Comparison of ENCODE assay signal across 11 cellular contexts in the genomic region with DNA sequence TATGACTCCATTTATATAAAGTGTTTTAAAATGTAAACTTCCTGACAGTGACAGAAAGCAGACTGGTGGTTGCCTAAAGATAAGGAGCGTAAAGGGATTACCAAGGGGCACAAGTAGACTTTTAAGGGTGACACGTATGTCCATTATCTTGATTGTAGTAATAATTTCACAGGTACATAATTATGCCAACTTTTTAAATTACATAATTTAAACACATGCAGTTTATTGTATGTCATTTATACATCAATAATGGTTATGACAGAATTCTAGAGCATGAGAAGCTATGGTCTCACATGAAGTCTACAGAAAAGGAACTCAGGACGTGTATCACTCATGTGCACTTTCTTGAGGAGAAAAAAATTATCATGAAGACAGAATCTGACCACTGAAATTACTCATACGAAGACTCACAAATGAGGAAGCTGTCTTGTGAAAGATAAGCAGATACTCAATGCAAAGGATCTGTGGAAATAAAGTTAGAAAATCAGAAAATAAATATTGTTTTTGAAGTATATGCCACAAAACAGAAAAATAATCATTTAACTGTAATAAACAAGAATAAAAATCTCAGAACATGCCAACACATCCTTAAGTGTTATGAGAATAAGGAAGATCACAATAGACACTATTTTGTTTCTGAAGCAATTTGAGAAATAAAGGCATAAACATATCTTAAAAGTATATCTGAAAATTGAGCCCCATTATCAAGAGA.
DNase-seq lines count a peak whose midpoint lies in the region; ATAC-seq, FAIRE-seq and TF ChIP-seq lines count a peak whose summit lies in the region.
"Had no signal": no experiment of that assay in that cellular context is flagged by ENCODE, and none has a peak within 500 bp of the region (broad histone marks: within the 10 kb centered on the region; RNA-seq: fewer than 3 reads in every experiment).

No MANE protein-coding gene starts in this region.

- no peak for TF ChIP-seq CTCF in left lung (IDR thresholded peaks at IDR 0.05)
- TF ChIP-seq CTCF in glutamatergic neuron (IDR thresholded peaks at IDR 0.05; ENCODE audit: partially characterized antibody, unreplicated experiment): no peak

- no peak overlapping the region for H3K4me3 Mint-ChIP-seq in glutamatergic neuron (ENCODE audit: unreplicated experiment)
- H3K4me3 Mint-ChIP-seq: central memory CD8-positive, alpha-beta T cell; nephron progenitor cell had no signal

- peaks cover 0 to 9% of the 10 kb centered on the region in 2 donors for H3K36me3 ChIP-seq in left lung

- DNase-seq in GM18507 (ENCODE audit: extremely low spot score, insufficient read length, low read depth): no peak
- peak; percentile 70 for DNase-seq in NAMALWA (ENCODE audit: low spot score)
- no peak for DNase-seq in left lung
- DNase-seq in retina: no peak
- DNase-seq in NCI-H510A (lab: John Stamatoyannopoulos, UW): no peak
- DNase-seq in stimulated activated CD4-positive, alpha-beta T cell treated with anti-CD3 and anti-CD28 coated beads, Interleukin-4, amount 100 ng/mL, for 24 hours: no peak
- no peak for DNase-seq in glutamatergic neuron
- DNase-seq: nephron progenitor cell had no signal

- H3K9me3 Mint-ChIP-seq in glutamatergic neuron (ENCODE audit: unreplicated experiment): no peaks in the 10 kb centered on the region
- H3K9me3 Mint-ChIP-seq: central memory CD8-positive, alpha-beta T cell had no signal

- no peak overlapping the region for H3K27ac Mint-ChIP-seq in glutamatergic neuron (ENCODE audit: unreplicated experiment)
- H3K27ac Mint-ChIP-seq: nephron progenitor cell had no signal

- H3K9me3 ChIP-seq in left lung: no peaks in the 10 kb centered on the region
- H3K9me3 ChIP-seq: thoracic aorta had no signal

- peak; percentile 62 for ATAC-seq in HG02588 (IDR thresholded peaks at IDR 0.05; ENCODE audit: unreplicated experiment)
- ATAC-seq in left lung: peak; percentile 49

- H3K27me3 Mint-ChIP-seq in glutamatergic neuron (ENCODE audit: unreplicated experiment): peaks cover 3% of the 10 kb centered on the region
- H3K27me3 Mint-ChIP-seq: central memory CD8-positive, alpha-beta T cell had no signal

- peak; percentile 74 for FAIRE-seq in GM18507 (lab: Jason Lieb, UNC)

- no peaks in the 10 kb centered on the region for H3K36me3 Mint-ChIP-seq in glutamatergic neuron (ENCODE audit: unreplicated experiment)

- peaks cover 13 to 22% of the 10 kb centered on the region in 2 donors for H3K4me1 ChIP-seq in left lung

- H3K4me3 ChIP-seq in left lung: no peak overlapping the region
- H3K4me3 ChIP-seq: thoracic aorta had no signal

- H3K27me3 ChIP-seq in left lung: no peaks in the 10 kb centered on the region

- H3K27ac ChIP-seq in left lung: peak overlapping the region in 1 of 2 donors; percentile 46
- H3K27ac ChIP-seq: thoracic aorta had no signal

- intact Hi-C loops in left lung (cut with DNase I): no loop called here

- H3K4me1 Mint-ChIP-seq in glutamatergic neuron (ENCODE audit: low read depth, unreplicated experiment): peaks cover 30% of the 10 kb centered on the region
